In genomic region chr4:145936142-145937020, GRCh38 we compare ENCODE assay signal across 8 cellular contexts. TPM values are rescaled to one million over a fixed set of nuclear protein-coding genes. Genes with fewer than 3 reads are reported as not detected.
DNase-seq lines count a peak whose midpoint lies in the region; ATAC-seq, FAIRE-seq and TF ChIP-seq lines count a peak whose summit lies in the region.

No MANE protein-coding gene starts in this region.

- no peak for TF ChIP-seq EP300 in GM12878 (IDR thresholded peaks at IDR 0.05; ENCODE audit: borderline replicate concordance in 1 of 2, control insufficient read depth in 1 of 2, low read depth in 2 of 2, low read length in 2 of 2)

- peaks cover 7% of the 10 kb centered on the region for H3K27me3 Mint-ChIP-seq in T-helper 2 cell treated with Interferon-gamma antibody and Interleukin-4, amounts not matched to agents 5 μg/mL and 100 μg/mL, for 36 hours (ENCODE audit: low read depth)

- peak; percentile 72 for DNase-seq in GM12864 (ENCODE audit: low read depth)
- peak; percentile 93 for DNase-seq in H7
- peak; percentile 82 for DNase-seq in M059J (ENCODE audit: low read depth)
- peak; percentile 65 for DNase-seq in T-helper 2 cell treated with Interferon-gamma antibody and Interleukin-4, amounts not matched to agents 5 μg/mL and 100 μg/mL, for 36 hours (ENCODE audit: low spot score)
- DNase-seq in GM12878 (ENCODE audit: low read depth, low spot score) = no peak
- DNase-seq in skeletal muscle cell (ENCODE audit: low read depth) = no peak
- DNase-seq in GOT3 (lab: John Stamatoyannopoulos, UW) = no peak

- 0 out of 2 replicates have a peak, but pooled peaks have one; percentile 17 for TF ChIP-seq RAD21 in GM12878 (IDR thresholded peaks at IDR 0.05; ENCODE audit: insufficient read depth, low read depth, low read length)

- H3K27me3 ChIP-seq in H7 (ENCODE audit: control insufficient read depth, insufficient read depth, low read length) (no peaks in the 10 kb centered on the region), GM12878 (replicated peaks in 1 of 2; ENCODE audit: control insufficient read depth in 2 of 2, insufficient read depth in 2 of 2, low read length in 1 of 2) (no peaks in the 10 kb centered on the region)

- CTCF ChIA-PET in GM12878 (lab: Yijun Ruan, JAX) = interaction anchor here (1.0 kb wide), 1 partner anchor 95 kb away, joined by 3 read pairs; no protein-coding TSS in a partner anchor

- peak; percentile 70 for ATAC-seq in GM12878

- H4K20me1 ChIP-seq in GM12878 (ENCODE audit: control insufficient read depth, insufficient read depth) = no peaks in the 10 kb centered on the region

- POLR2A ChIA-PET in GM12878 (lab: Charles Lee) = interaction anchor here (0.6 to 1.4 kb wide), 10 partner anchors 48 to 337 kb away, joined by 3 to 4 read pairs (median 3); partner anchors contain the start of gene MMAA

- in situ Hi-C loops in GM12878 (cut with MboI) = no loop called here

- H3K9ac ChIP-seq in GM12878 (ENCODE audit: control insufficient read depth, insufficient read depth, low read length) = peak overlapping the region; percentile 84

- WGBS in GM12878 (ENCODE audit: insufficient coverage, insufficient replicate concordance, low lambda C conversion rate, missing lambda C conversion rate) = under 1% methylated on average over 39 of the region's 72 CpGs

- peaks cover 39% of the 10 kb centered on the region for H3K4me1 Mint-ChIP-seq in T-helper 2 cell treated with Interferon-gamma antibody and Interleukin-4, amounts not matched to agents 5 μg/mL and 100 μg/mL, for 36 hours (ENCODE audit: low read depth)

- no peaks in the 10 kb centered on the region for H3K9me3 ChIP-seq in GM12878 (replicated peaks; ENCODE audit: control insufficient read depth, insufficient read depth, low read length)

- FAIRE-seq in GM12878 (lab: Jason Lieb, UNC) = no peak

- H3K4me2 ChIP-seq in GM12878 (ENCODE audit: control insufficient read depth, insufficient read depth) = peak overlapping the region; percentile 48

- peak overlapping the region; percentile 46 for H2AFZ ChIP-seq in GM12878 (ENCODE audit: control insufficient read depth, low read depth, low read length)

- H3K9me3 Mint-ChIP-seq in T-helper 2 cell treated with Interferon-gamma antibody and Interleukin-4, amounts not matched to agents 5 μg/mL and 100 μg/mL, for 36 hours = no peaks in the 10 kb centered on the region

- H3K4me3 ChIP-seq in GM12864 (ENCODE audit: low read depth, low read length) (peak overlapping the region; percentile 78), H7 (ENCODE audit: insufficient read depth, low read depth, low read length) (peak overlapping the region; percentile 94), GM12878 (peak overlapping the region; percentile 93), iPS-11a (ENCODE audit: low read depth, low read length) (peak overlapping the region; percentile 73), skeletal muscle cell (ENCODE audit: low read depth, low read length) (peak overlapping the region; percentile 86)

- H3K36me3 Mint-ChIP-seq in T-helper 2 cell treated with Interferon-gamma antibody and Interleukin-4, amounts not matched to agents 5 μg/mL and 100 μg/mL, for 36 hours (ENCODE audit: low read depth) = peaks cover 12% of the 10 kb centered on the region

- peak overlapping the region; percentile 91 for H3K27ac Mint-ChIP-seq in T-helper 2 cell treated with Interferon-gamma antibody and Interleukin-4, amounts not matched to agents 5 μg/mL and 100 μg/mL, for 36 hours

- no TSS peak for BruUV-seq in GM12878 (replicated peaks; lab: Mats Ljungman, UMichigan)

- no peaks in the 10 kb centered on the region for H3K4me1 ChIP-seq in GM12878 (ENCODE audit: control insufficient read depth, insufficient read depth, low read length)

- H3K27ac ChIP-seq in GM12878 (ENCODE audit: control insufficient read depth, insufficient read depth) = peak overlapping the region; percentile 88

- SMC1A ChIA-PET in GM12878 (lab: Charles Lee; ENCODE audit: uncharacterized antibody, unreplicated experiment) = interaction anchor here (1.0 to 1.1 kb wide), 2 partner anchors 41 to 107 kb away, joined by 3 to 4 read pairs; no protein-coding TSS in a partner anchor

- H3K4me3 Mint-ChIP-seq in T-helper 2 cell treated with Interferon-gamma antibody and Interleukin-4, amounts not matched to agents 5 μg/mL and 100 μg/mL, for 36 hours = peak overlapping the region; percentile 87

- H3K79me2 ChIP-seq in GM12878 (ENCODE audit: control insufficient read depth, insufficient read depth, low read length) = peaks cover 69% of the 10 kb centered on the region

- TF ChIP-seq POLR2A in GM12878 (IDR thresholded peaks at IDR 0.05; ENCODE audit: low read depth, low read length) = peak; percentile 68; the same call in 1 of the 2 replicates

- intact Hi-C loops in GM12878 (cut with micrococcal nuclease; ENCODE audit: unreplicated experiment) = loop anchor here (1.0 to 10.0 kb wide), 8 partner anchors 49 to 754 kb away; partner anchors contain the start of genes MMAA and OTUD4

- H3K36me3 ChIP-seq in H7 (replicated peaks; ENCODE audit: control insufficient read depth, insufficient read depth, low read length) (no peaks in the 10 kb centered on the region), GM12878 (ENCODE audit: control insufficient read depth in 2 of 2, insufficient read depth in 2 of 2, low read length in 1 of 2) (no peaks in the 10 kb centered on the region)

- TF ChIP-seq CTCF in GM12864 (IDR thresholded peaks at IDR 0.05; ENCODE audit: low read depth, low read length, missing control alignments) = peak; percentile 12
- TF ChIP-seq CTCF in GM12878 (IDR thresholded peaks at IDR 0.05 in 2 of 3, conservative IDR thresholded peaks at IDR 0.05 in 1 of 3; ENCODE audit: control insufficient read depth in 2 of 3, extremely low read depth in 1 of 3, insufficient read depth in 1 of 3, low read depth in 3 of 3, low read length in 3 of 3) = peak; percentile 2 to 34 (median 19); a peak in 1 of 6 replicates

- RAD21 ChIA-PET in GM12878 (lab: Charles Lee; ENCODE audit: unreplicated experiment) = interaction anchor here (0.7 to 2.4 kb wide), 11 partner anchors 12 to 317 kb away, joined by 3 to 10 read pairs (median 3); partner anchors contain the start of gene MMAA

TF ChIP-seq in GM12878, 131 proteins besides CTCF, POLR2A, EP300 and RAD21 (continues in another document):
- peak; percentile 52 for TF ChIP-seq ZNF384 (IDR thresholded peaks at IDR 0.05; ENCODE audit: borderline replicate concordance, low read depth, low read length)
- no peak for TF ChIP-seq SPI1 (IDR thresholded peaks at IDR 0.05; ENCODE audit: borderline replicate concordance, insufficient read depth, low read depth, low read length)
- TF ChIP-seq PKNOX1 (IDR thresholded peaks at IDR 0.05) = peak; percentile 38; the same call in 1 of the 2 replicates
- TF ChIP-seq NR2F1 (conservative IDR thresholded peaks at IDR 0.05) = peak; percentile 82

RNA-seq across cellular contexts. Expression of gene ZNF827, which starts 2.2 kb away (rescaled TPM):
- 6.2 and 12.4 TPM in 2 replicates for total RNA-seq in H7 (2014; rRNA removed; shearing (Covaris generic))
- 3.5 and 9.2 TPM in 2 replicates for total RNA-seq in M059J (2014; rRNA removed; shearing (Covaris generic))
- total RNA-seq in GM12878 (2013; cell fraction: nucleolus; rRNA removed) = 140 and 166 TPM in 2 replicates
- total RNA-seq in GM12878 (2014; rRNA removed) (12.6 and 13.7 TPM in 2 replicates), GM12878 (2014; rRNA removed; fragmentation: Illumina TruSeq; extraction: Trizol) (16.5 and 17.7 TPM in 2 replicates), GM12878 (2021) (24.4 and 31.5 TPM in 2 replicates)
- polyA plus RNA-seq in GM12878 (2011; ENCODE audit: low read depth) = 6.6 TPM
- polyA plus RNA-seq in GM12878 (2011; rRNA removed) (12.2 and 14.6 TPM in 2 replicates), GM12878 (2014; fragmentation: Illumina TruSeq; extraction: Trizol) (17.5 and 19.6 TPM in 2 replicates), GM12878 (2014; fragmentation: Nextera tagmentation; extraction: Ambion mirVana) (1 to 10 TPM; 3.8 to 5.8 TPM), GM12878 (2014; rRNA removed) (18.6 and 19.8 TPM in 2 replicates), GM12878 (2016; fragmentation: Nextera tagmentation; extraction: Ambion mirVana) (10 to 100 TPM in 1 of 2 experiments, 1 to 10 TPM in 1; 9.1 to 11.2 TPM)
- 25.9 and 26.6 TPM in 2 replicates for polyA plus RNA-seq in GM12878 (2011; cell fraction: cytosol; rRNA removed)
- polyA plus RNA-seq in GM12878 (2011; cell fraction: nucleus; rRNA removed) = 129 and 132 TPM in 2 replicates
- polyA plus RNA-seq in GM12878 (2012) = 16.9 and 17.4 TPM in 2 replicates
- 47.0 and 51.6 TPM in 2 replicates for polyA minus RNA-seq in GM12878 (2011; rRNA and poly(A)+ RNA removed)
- polyA minus RNA-seq in GM12878 (2011; cell fraction: cytosol; rRNA and poly(A)+ RNA removed) = 11.9 and 15.4 TPM in 2 replicates
- 61.1 and 94.9 TPM in 2 replicates for polyA minus RNA-seq in GM12878 (2011; cell fraction: nucleus; rRNA and poly(A)+ RNA removed)

Comparison
In these comparisons a context has a peak if more than half of its experiments do, and no peak if none do; other contexts are left out.
1. DNase-seq: peak in GM12864 (single experiment), H7 (single experiment), M059J (single experiment) and T-helper 2 cell treated with Interferon-gamma antibody and Interleukin-4, amounts not matched to agents 5 μg/mL and 100 μg/mL, for 36 hours (single experiment); none in GM12878 (single experiment), skeletal muscle cell (single experiment) and GOT3 (single experiment).
2. Peak in every context shown above with its lines, with median percentiles within 50 percentile points of each other: H3K4me3 ChIP-seq.